In genomic region chr6:36268478-36269248, GRCh38 we compare ENCODE assay signal across 1 cellular context.
TF ChIP-seq lines count a peak whose summit lies in the region.

No MANE protein-coding gene starts in this region.

TF ChIP-seq in SK-N-SH treated with all-trans-retinoic acid at 6 μM for 48 hours, 23 proteins besides CTCF, POLR2A, EP300 and RAD21:
- no peak for TF ChIP-seq CREB5 (CRISPR knock-in tag; IDR thresholded peaks at IDR 0.05; ENCODE audit: low read depth)
- no peak for TF ChIP-seq OSR1 (CRISPR knock-in tag; IDR thresholded peaks at IDR 0.05)
- TF ChIP-seq ZNF565 (CRISPR knock-in tag; conservative IDR thresholded peaks at IDR 0.05; ENCODE audit: low read depth) = no peak
- TF ChIP-seq ZNF70 (CRISPR knock-in tag; IDR thresholded peaks at IDR 0.05) = no peak
- no peak for TF ChIP-seq BACH2 (CRISPR knock-in tag; IDR thresholded peaks at IDR 0.05; ENCODE audit: borderline replicate concordance)
- TF ChIP-seq ARNTL (CRISPR knock-in tag; IDR thresholded peaks at IDR 0.05; ENCODE audit: borderline replicate concordance, low read depth) = no peak
- no peak for TF ChIP-seq CSDC2 (CRISPR knock-in tag; IDR thresholded peaks at IDR 0.05)
- no peak for TF ChIP-seq PPARA (CRISPR knock-in tag; IDR thresholded peaks at IDR 0.05; ENCODE audit: borderline replicate concordance)
- no peak for TF ChIP-seq TCF4 (CRISPR knock-in tag; IDR thresholded peaks at IDR 0.05; ENCODE audit: borderline replicate concordance)
- no peak for TF ChIP-seq RARB (CRISPR knock-in tag; IDR thresholded peaks at IDR 0.05)
- no peak for TF ChIP-seq CSRNP3 (CRISPR knock-in tag; IDR thresholded peaks at IDR 0.05)
- TF ChIP-seq ZFP3 (CRISPR knock-in tag; IDR thresholded peaks at IDR 0.05) = no peak
